In the genomic region with DNA sequence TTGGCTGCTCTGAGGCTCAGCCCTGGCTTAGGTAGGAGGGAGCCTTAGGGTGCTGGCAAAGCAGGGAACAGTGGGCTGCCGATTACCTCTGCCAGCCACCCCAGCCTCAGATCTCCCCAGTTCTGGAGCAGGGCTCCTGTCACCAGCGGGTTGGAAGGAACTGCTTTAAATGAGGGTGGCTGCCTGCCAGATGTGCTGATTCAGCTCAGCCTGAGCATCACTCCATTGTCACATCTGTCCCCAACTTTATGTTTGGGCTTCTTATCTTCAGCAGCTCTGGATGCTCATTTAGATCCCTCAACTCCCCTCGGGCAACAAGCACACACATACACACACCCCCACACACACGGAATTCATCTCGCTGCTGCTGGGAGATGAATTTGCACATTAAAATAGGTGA, we compare ENCODE assay signal across 32 cellular contexts. TPM values are rescaled to one million over a fixed set of nuclear protein-coding genes. Genes with fewer than 3 reads are reported as not detected.
"Had no signal": no experiment of that assay in that cellular context is flagged by ENCODE, and none has a peak within 500 bp of the region (broad histone marks: within the 10 kb centered on the region; RNA-seq: fewer than 3 reads in every experiment).

No MANE protein-coding gene starts in this region.

- H3K27ac ChIP-seq: body of pancreas, colonic mucosa, gastrocnemius medialis, ovary, prostate gland, skin epidermis, thoracic aorta, uterus, VCaP had no signal

- H3K4me3 Mint-ChIP-seq: activated naive CD8-positive, alpha-beta T cell; naive B cell had no signal

- H3K36me3 ChIP-seq: colonic mucosa, ovary, prostate gland, uterus had no signal

- H3K27ac Mint-ChIP-seq: activated naive CD8-positive, alpha-beta T cell had no signal

- FAIRE-seq: keratinocyte, TTC549 had no signal

- H3K27me3 ChIP-seq: body of pancreas, colonic mucosa, gastrocnemius medialis, ovary, uterus had no signal

- DNase-seq: activated CD4-positive, alpha-beta T cell treated with anti-CD3 and anti-CD28 coated beads for 4 hours; activated CD4-positive, alpha-beta T cell treated with anti-CD3 and anti-CD28 coated beads, Interleukin-2, amount 50 U/mL, for 4 hours; activated CD8-positive, alpha-beta memory T cell treated with anti-CD3 and anti-CD28 coated beads for 24 hours; activated effector memory CD4-positive, alpha-beta T cell treated with Interleukin-2 at 50 U/mL for 16 hours; activated naive CD4-positive, alpha-beta T cell treated with Interleukin-2 at 50 U/mL for 16 hours; aorta; body of pancreas; colonic mucosa; effector CD8-positive, alpha-beta T cell; gastrocnemius medialis; hippocampal formation; left cardiac atrium; left ventricle myocardium superior; naive B cell; ovary; retina; stimulated activated CD4-positive, alpha-beta T cell treated with anti-CD3 and anti-CD28 coated beads, Interleukin-12 subunit alpha, Interleukin-12 subunit beta, amount 100 ng/mL, for 4 hours; stimulated activated CD4-positive, alpha-beta T cell treated with anti-CD3 and anti-CD28 coated beads, Interleukin-4, amount 100 ng/mL, for 1 hour; stimulated activated naive CD8-positive, alpha-beta T cell treated with anti-CD3 and anti-CD28 coated beads, Interleukin-15, Interleukin-2, amounts not matched to agents 100 U/mL and 50 U/mL, for 24 hours; trophoblast cell; uterus had no signal

- H3K27me3 Mint-ChIP-seq: activated naive CD8-positive, alpha-beta T cell had no signal

- H3K4me3 ChIP-seq: body of pancreas, colonic mucosa, gastrocnemius medialis, ovary, prostate gland, skin epidermis, thoracic aorta, uterus had no signal

- ATAC-seq: body of pancreas; gastrocnemius medialis; left cardiac atrium; left ventricle myocardium superior; sciatic nerve; stimulated activated naive CD8-positive, alpha-beta T cell treated with anti-CD3 and anti-CD28 coated beads, Interleukin-15, Interleukin-2, amounts not matched to agents 100 U/mL and 50 U/mL, for 24 hours had no signal

- H3K4me1 ChIP-seq: body of pancreas, colonic mucosa, gastrocnemius medialis, prostate gland, uterus had no signal

- H3K9me3 ChIP-seq: body of pancreas, colonic mucosa, gastrocnemius medialis, ovary, prostate gland, thoracic aorta, uterus had no signal

RNA-seq across cellular contexts. Expression of gene ANKK1, which starts 16.9 kb away (rescaled TPM):
- total RNA-seq: dermis microvascular lymphatic vessel endothelial cell, lung microvascular endothelial cell had no signal
- polyA plus RNA-seq: neural cell had no signal
